In genomic region chr16:57432505-57432904, GRCh38 we compare ENCODE assay signal across 24 cellular contexts. TPM values are rescaled to one million over a fixed set of nuclear protein-coding genes. Genes with fewer than 3 reads are reported as not detected.
"Had no signal": no experiment of that assay in that cellular context is flagged by ENCODE, and none has a peak within 500 bp of the region (broad histone marks: within the 10 kb centered on the region; RNA-seq: fewer than 3 reads in every experiment).

No MANE protein-coding gene starts in this region.

- H3K9me3 Mint-ChIP-seq: activated CD4-positive, alpha-beta memory T cell treated with anti-CD3 and anti-CD28 coated beads, Interleukin-2, amount 10 ng/mL, durations not matched to agents 7 days and 5 days; activated T-cell treated with anti-CD3 and anti-CD28 coated beads, Interleukin-2, amount 50 U/mL, for 72 hours; central memory CD8-positive, alpha-beta T cell; endodermal cell; natural killer cell; stimulated activated naive B cell treated with anti-CD40 and anti-IgM and Interleukin-4, amounts not matched to agents 10 μg/mL and 1 μg/mL and 100 μg/mL, for 72 hours; T-helper 2 cell treated with Interferon-gamma antibody and Interleukin-4, amounts not matched to agents 5 μg/mL and 100 μg/mL, for 36 hours had no signal

- ATAC-seq: activated T-cell treated with anti-CD3 and anti-CD28 coated beads, Interleukin-2, amount 50 U/mL, for 72 hours; natural killer cell; stimulated activated naive B cell treated with anti-CD40 and anti-IgM and Interleukin-4, amounts not matched to agents 10 μg/mL and 1 μg/mL and 100 μg/mL, for 72 hours had no signal

- H3K27ac Mint-ChIP-seq: activated CD4-positive, alpha-beta memory T cell treated with anti-CD3 and anti-CD28 coated beads, Interleukin-2, amount 10 ng/mL, durations not matched to agents 7 days and 5 days; endodermal cell; natural killer cell; stimulated activated naive B cell treated with anti-CD40 and anti-IgM and Interleukin-4, amounts not matched to agents 10 μg/mL and 1 μg/mL and 100 μg/mL, for 72 hours; T-helper 2 cell treated with Interferon-gamma antibody and Interleukin-4, amounts not matched to agents 5 μg/mL and 100 μg/mL, for 36 hours had no signal

- H3K4me3 ChIP-seq: ascending aorta, colonic mucosa, left ventricle myocardium inferior, ovary, sigmoid colon, SK-N-MC, spleen, thyroid gland had no signal

- H3K27ac ChIP-seq: ascending aorta, colonic mucosa, epithelial cell of prostate, left ventricle myocardium inferior, ovary, sigmoid colon, SK-N-MC, thyroid gland had no signal

- H3K9me3 ChIP-seq: ascending aorta, colonic mucosa, left ventricle myocardium inferior, ovary, sigmoid colon, spleen, thyroid gland had no signal

- H3K36me3 ChIP-seq: ovary had no signal

- DNase-seq: activated CD4-positive, alpha-beta memory T cell treated with anti-CD3 and anti-CD28 coated beads, Interleukin-2, amount 10 ng/mL, durations not matched to agents 7 days and 5 days; activated CD4-positive, alpha-beta T cell treated with anti-CD3 and anti-CD28 coated beads for 48 hours; activated gamma-delta T cell; activated T-cell treated with anti-CD3 and anti-CD28 coated beads, Interleukin-2, amount 50 U/mL, for 72 hours; colonic mucosa; endodermal cell; head of caudate nucleus; kidney; left ventricle myocardium inferior; natural killer cell; ovary; sigmoid colon; spleen; stimulated activated CD4-positive, alpha-beta T cell treated with anti-CD3 and anti-CD28 coated beads, Interleukin-4, amount 100 ng/mL, for 4 hours; stimulated activated naive B cell treated with anti-CD40 and anti-IgM and Interleukin-4, amounts not matched to agents 10 μg/mL and 1 μg/mL and 100 μg/mL, for 72 hours; thyroid gland had no signal

- H3K4me3 Mint-ChIP-seq: activated CD4-positive, alpha-beta memory T cell treated with anti-CD3 and anti-CD28 coated beads, Interleukin-2, amount 10 ng/mL, durations not matched to agents 7 days and 5 days; activated T-cell treated with anti-CD3 and anti-CD28 coated beads, Interleukin-2, amount 50 U/mL, for 72 hours; central memory CD8-positive, alpha-beta T cell; endodermal cell; natural killer cell; stimulated activated naive B cell treated with anti-CD40 and anti-IgM and Interleukin-4, amounts not matched to agents 10 μg/mL and 1 μg/mL and 100 μg/mL, for 72 hours; T-helper 2 cell treated with Interferon-gamma antibody and Interleukin-4, amounts not matched to agents 5 μg/mL and 100 μg/mL, for 36 hours had no signal

- H3K4me1 Mint-ChIP-seq: activated CD4-positive, alpha-beta memory T cell treated with anti-CD3 and anti-CD28 coated beads, Interleukin-2, amount 10 ng/mL, durations not matched to agents 7 days and 5 days; central memory CD8-positive, alpha-beta T cell; natural killer cell; stimulated activated naive B cell treated with anti-CD40 and anti-IgM and Interleukin-4, amounts not matched to agents 10 μg/mL and 1 μg/mL and 100 μg/mL, for 72 hours had no signal

- H3K27me3 Mint-ChIP-seq: activated CD4-positive, alpha-beta memory T cell treated with anti-CD3 and anti-CD28 coated beads, Interleukin-2, amount 10 ng/mL, durations not matched to agents 7 days and 5 days; central memory CD8-positive, alpha-beta T cell; stimulated activated naive B cell treated with anti-CD40 and anti-IgM and Interleukin-4, amounts not matched to agents 10 μg/mL and 1 μg/mL and 100 μg/mL, for 72 hours had no signal

- H3K4me1 ChIP-seq: ascending aorta, colonic mucosa, left ventricle myocardium inferior, sigmoid colon, spleen, thyroid gland had no signal

RNA-seq across cellular contexts. Expression of gene CCL17, which starts 27.9 kb away (rescaled TPM):
- total RNA-seq: activated CD4-positive, alpha-beta memory T cell treated with anti-CD3 and anti-CD28 coated beads, Interleukin-2, amount 10 ng/mL, durations not matched to agents 7 days and 5 days; ascending aorta; colonic mucosa; endodermal cell; frontal cortex; left ventricle myocardium inferior; mononuclear cell; natural killer cell; ovary; sigmoid colon; thyroid gland had no signal
- polyA plus RNA-seq: adipose tissue, ovary had no signal
